ENCODE assay signal across 7 cellular contexts in the genomic region with DNA sequence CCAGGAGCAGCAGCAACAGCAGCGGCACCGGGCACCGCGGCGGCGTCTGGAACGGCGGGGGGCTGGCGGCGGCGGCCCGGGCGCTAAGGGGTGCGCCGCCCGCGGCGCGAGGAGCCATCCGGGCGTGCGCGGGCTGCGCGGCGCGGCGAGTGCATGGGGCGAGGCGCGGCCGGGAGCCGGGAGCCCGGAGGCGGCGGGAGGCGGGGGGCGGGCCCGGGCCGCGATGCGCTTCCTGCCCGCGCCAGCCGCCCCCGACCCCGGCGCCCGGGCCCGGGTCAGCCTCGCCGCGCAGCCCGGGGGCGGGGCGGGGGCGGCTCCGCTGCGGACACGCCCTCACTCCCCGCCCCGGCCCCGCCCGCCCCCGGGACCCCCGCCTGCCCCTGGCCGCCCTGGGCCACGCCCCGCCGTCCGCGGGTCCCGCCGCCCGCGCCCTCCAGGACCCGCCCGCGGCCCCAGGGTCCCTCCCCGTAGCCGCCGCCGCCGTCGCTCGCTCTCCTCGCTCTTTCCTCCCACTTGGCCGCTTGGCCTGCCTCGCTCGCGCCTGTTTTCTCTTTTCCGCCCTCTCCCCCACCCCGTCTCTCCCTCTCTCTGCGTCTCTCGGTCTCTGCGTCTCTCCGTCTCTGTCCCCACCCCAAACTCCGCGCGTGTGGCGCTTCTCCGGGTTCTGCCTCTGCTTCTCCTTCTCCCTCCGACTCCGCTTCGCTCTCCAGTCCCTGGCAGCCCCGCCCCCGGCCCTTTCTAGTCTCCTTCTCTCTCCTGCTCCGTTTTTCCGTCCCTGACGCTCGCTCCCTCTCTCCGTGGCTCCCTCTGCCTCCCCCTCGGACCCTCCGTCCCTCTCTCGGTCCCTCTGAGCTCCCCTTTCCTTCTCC. TPM values are rescaled to one million over a fixed set of nuclear protein-coding genes. Genes with fewer than 3 reads are reported as not detected.
DNase-seq lines count a peak whose midpoint lies in the region; ATAC-seq and TF ChIP-seq lines count a peak whose summit lies in the region.

A gene with protein sequence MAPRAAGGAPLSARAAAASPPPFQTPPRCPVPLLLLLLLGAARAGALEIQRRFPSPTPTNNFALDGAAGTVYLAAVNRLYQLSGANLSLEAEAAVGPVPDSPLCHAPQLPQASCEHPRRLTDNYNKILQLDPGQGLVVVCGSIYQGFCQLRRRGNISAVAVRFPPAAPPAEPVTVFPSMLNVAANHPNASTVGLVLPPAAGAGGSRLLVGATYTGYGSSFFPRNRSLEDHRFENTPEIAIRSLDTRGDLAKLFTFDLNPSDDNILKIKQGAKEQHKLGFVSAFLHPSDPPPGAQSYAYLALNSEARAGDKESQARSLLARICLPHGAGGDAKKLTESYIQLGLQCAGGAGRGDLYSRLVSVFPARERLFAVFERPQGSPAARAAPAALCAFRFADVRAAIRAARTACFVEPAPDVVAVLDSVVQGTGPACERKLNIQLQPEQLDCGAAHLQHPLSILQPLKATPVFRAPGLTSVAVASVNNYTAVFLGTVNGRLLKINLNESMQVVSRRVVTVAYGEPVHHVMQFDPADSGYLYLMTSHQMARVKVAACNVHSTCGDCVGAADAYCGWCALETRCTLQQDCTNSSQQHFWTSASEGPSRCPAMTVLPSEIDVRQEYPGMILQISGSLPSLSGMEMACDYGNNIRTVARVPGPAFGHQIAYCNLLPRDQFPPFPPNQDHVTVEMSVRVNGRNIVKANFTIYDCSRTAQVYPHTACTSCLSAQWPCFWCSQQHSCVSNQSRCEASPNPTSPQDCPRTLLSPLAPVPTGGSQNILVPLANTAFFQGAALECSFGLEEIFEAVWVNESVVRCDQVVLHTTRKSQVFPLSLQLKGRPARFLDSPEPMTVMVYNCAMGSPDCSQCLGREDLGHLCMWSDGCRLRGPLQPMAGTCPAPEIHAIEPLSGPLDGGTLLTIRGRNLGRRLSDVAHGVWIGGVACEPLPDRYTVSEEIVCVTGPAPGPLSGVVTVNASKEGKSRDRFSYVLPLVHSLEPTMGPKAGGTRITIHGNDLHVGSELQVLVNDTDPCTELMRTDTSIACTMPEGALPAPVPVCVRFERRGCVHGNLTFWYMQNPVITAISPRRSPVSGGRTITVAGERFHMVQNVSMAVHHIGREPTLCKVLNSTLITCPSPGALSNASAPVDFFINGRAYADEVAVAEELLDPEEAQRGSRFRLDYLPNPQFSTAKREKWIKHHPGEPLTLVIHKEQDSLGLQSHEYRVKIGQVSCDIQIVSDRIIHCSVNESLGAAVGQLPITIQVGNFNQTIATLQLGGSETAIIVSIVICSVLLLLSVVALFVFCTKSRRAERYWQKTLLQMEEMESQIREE (N-terminal part only) (minus strand): TSS at position 155 of the 869 bp plus-strand sequence. CDS start 37 bp downstream, at position 118.

- H3K27me3 ChIP-seq in left lung: peaks cover 0 to 51% of the 10 kb centered on the region in 2 donors

- peaks cover 47 to 78% of the 10 kb centered on the region in 2 donors for H3K4me1 ChIP-seq in left lung

- intact Hi-C loops in left lung (cut with DNase I): no loop called here

- H3K36me3 ChIP-seq in left lung: no peaks in the 10 kb centered on the region

- TF ChIP-seq POLR2A in NB4 (IDR thresholded peaks at IDR 0.05; ENCODE audit: extremely low read depth, insufficient read length): no peak

- DNase-seq in GM10266 (ENCODE audit: extremely low spot score) (peak; percentile 89), NB4 (ENCODE audit: low read depth) (peak; percentile 75), ecto neural progenitor cell (ENCODE audit: low spot score) (peak; percentile 84), left lung (peak; percentile 81 to 92), foreskin melanocyte (no peak)
- peak; percentile 33 for DNase-seq in stimulated activated CD4-positive, alpha-beta T cell treated with anti-CD3 and anti-CD28 coated beads, Interleukin-4, amount 100 ng/mL, for 1 hour

- no peaks in the 10 kb centered on the region for H3K9me3 ChIP-seq in left lung

- TF ChIP-seq CTCF in GM10266 (IDR thresholded peaks at IDR 0.05; ENCODE audit: control insufficient read depth, insufficient read depth, low read depth, missing control alignments) (no peak), NB4 (IDR thresholded peaks at IDR 0.05; ENCODE audit: low read depth, low read length) (no peak), WI38 (IDR thresholded peaks at IDR 0.05; ENCODE audit: low read depth, low read length) (no peak), left lung (IDR thresholded peaks at IDR 0.05) (no peak)

- H3K27ac ChIP-seq in left lung: peak within 1 kb of the TSS; percentile 87 to 93

- H3K4me3 ChIP-seq in NB4 (ENCODE audit: low read depth, low read length): peak within 1 kb of the TSS; percentile 65
- H3K4me3 ChIP-seq in WI38 (ENCODE audit: low read depth, low read length): peak within 1 kb of the TSS; percentile 61
- H3K4me3 ChIP-seq in left lung: peak within 1 kb of the TSS; percentile 86 to 87

- peak; percentile 70 for ATAC-seq in left lung

RNA-seq across cellular contexts. Expression of the gene that starts here (rescaled TPM):
- 100 to 1,000 TPM; 198 to 259 TPM for total RNA-seq in left lung
